In genomic region chr10:3895045-3895609, GRCh38 we compare ENCODE assay signal across 1 cellular context.
TF ChIP-seq lines count a peak whose summit lies in the region.

No MANE protein-coding gene starts in this region.

TF ChIP-seq in HepG2, 621 proteins besides CTCF, POLR2A, EP300 and RAD21 (continued from another document):
- no peak for TF ChIP-seq ZSCAN5A (CRISPR knock-in tag; IDR thresholded peaks at IDR 0.05; ENCODE audit: borderline replicate concordance)
